9 cellular contexts compared by ENCODE assay signal in genomic region chr3:71127052-71127451, GRCh38.
DNase-seq lines count a peak whose midpoint lies in the region; ATAC-seq and TF ChIP-seq lines count a peak whose summit lies in the region.
"Had no signal": no experiment of that assay in that cellular context is flagged by ENCODE, and none has a peak within 500 bp of the region (broad histone marks: within the 10 kb centered on the region; RNA-seq: fewer than 3 reads in every experiment).

No MANE protein-coding gene starts in this region.

- H3K27me3 Mint-ChIP-seq in type B pancreatic cell, result no peaks in the 10 kb centered on the region

- TF ChIP-seq CTCF in heart left ventricle (IDR thresholded peaks at IDR 0.05) (no peak), ascending aorta (IDR thresholded peaks at IDR 0.05) (no peak), type B pancreatic cell (conservative IDR thresholded peaks at IDR 0.05) (no peak)

- no peak for ATAC-seq in heart left ventricle
- no peak for ATAC-seq in left ventricle myocardium superior
- no peak for ATAC-seq in GM18858 (IDR thresholded peaks at IDR 0.05; ENCODE audit: unreplicated experiment)

- H3K9ac ChIP-seq in mucosa of stomach (ENCODE audit: low read length), result peak overlapping the region; percentile 87

- peaks cover 9% of the 10 kb centered on the region for H3K36me3 Mint-ChIP-seq in type B pancreatic cell

- intact Hi-C loops in heart left ventricle (cut with DNase I), result loop anchor here in 2 of 10 donors (2.0 to 10.0 kb wide), 4 partner anchors 60 to 455 kb away; partner anchors contain the start of gene FOXP1 (in 1 of the 2)
- intact Hi-C loops in left ventricle myocardium superior (cut with micrococcal nuclease), result loop anchor here (10.0 kb wide), 1 partner anchor 458 kb away; the partner anchor contains the start of gene FOXP1
- intact Hi-C loops in ascending aorta (cut with DNase I), result loop anchor here (2.0 to 5.0 kb wide), 2 partner anchors 18 to 100 kb away; no protein-coding TSS in a partner anchor

- H3K27me3 ChIP-seq in heart left ventricle, result no peaks in the 10 kb centered on the region
- H3K27me3 ChIP-seq in ascending aorta, result no peaks in the 10 kb centered on the region
- no peaks in the 10 kb centered on the region for H3K27me3 ChIP-seq in mucosa of stomach (ENCODE audit: control insufficient read depth, insufficient read depth, low read length)

- H3K4me3 Mint-ChIP-seq in type B pancreatic cell, result peak overlapping the region; percentile 94
- H3K4me3 Mint-ChIP-seq: CD14-positive monocyte had no signal

- DNase-seq in heart left ventricle (no peak), left ventricle myocardium superior (no peak), ascending aorta (ENCODE audit: low spot score in 2 of 2) (no peak), type B pancreatic cell (ENCODE audit: extremely low spot score, unreplicated experiment) (no peak), UCSD-AML1 (lab: John Stamatoyannopoulos, UW; ENCODE audit: unreplicated experiment) (no peak), DMS153 treated with DMSO at 0.1 percent for 48 hours (lab: John Stamatoyannopoulos, UW; ENCODE audit: unreplicated experiment) (no peak)

- H3K36me3 ChIP-seq in heart left ventricle (no peaks in the 10 kb centered on the region), ascending aorta (no peaks in the 10 kb centered on the region), mucosa of stomach (ENCODE audit: control insufficient read depth, insufficient read depth, low read length) (no peaks in the 10 kb centered on the region)

- H3K9me3 Mint-ChIP-seq in type B pancreatic cell, result no peaks in the 10 kb centered on the region
- H3K9me3 Mint-ChIP-seq: CD14-positive monocyte had no signal

- H3K27ac ChIP-seq in heart left ventricle (peak overlapping the region; percentile 29 to 94 (median 88)), ascending aorta (peak overlapping the region; percentile 85 to 90)

- WGBS in heart left ventricle, 4 donors, result 48 to 55% (median 48%) methylated on average over 4 of the region's 4 CpGs

- no peak for TF ChIP-seq POLR2A in heart left ventricle (IDR thresholded peaks at IDR 0.05)

- H3K9me3 ChIP-seq in heart left ventricle (no peaks in the 10 kb centered on the region), ascending aorta (no peaks in the 10 kb centered on the region), mucosa of stomach (ENCODE audit: control insufficient read depth, low read length) (no peaks in the 10 kb centered on the region)

- peaks cover 3 to 76% (median 55%) of the 10 kb centered on the region in 12 donors for H3K4me1 ChIP-seq in heart left ventricle
- peaks cover 7 to 30% of the 10 kb centered on the region in 2 donors for H3K4me1 ChIP-seq in ascending aorta
- H3K4me1 ChIP-seq in mucosa of stomach (ENCODE audit: control insufficient read depth, insufficient read depth, low read length), result peaks cover 19% of the 10 kb centered on the region

- H3K4me1 Mint-ChIP-seq in type B pancreatic cell (ENCODE audit: unreplicated experiment), result peaks cover 66% of the 10 kb centered on the region

- peak overlapping the region; percentile 96 for H3K27ac Mint-ChIP-seq in type B pancreatic cell

- H3K4me3 ChIP-seq in heart left ventricle (peak overlapping the region in 9 of 12 donors; percentile 9 to 67 (median 57)), ascending aorta (peak overlapping the region; percentile 49 to 73), mucosa of stomach (ENCODE audit: low read length) (no peak overlapping the region)
